8 cellular contexts compared by ENCODE assay signal in genomic region chr19:53868091-53868891, GRCh38. TPM values are rescaled to one million over a fixed set of nuclear protein-coding genes. Genes with fewer than 3 reads are reported as not detected.
DNase-seq lines count a peak whose midpoint lies in the region; ATAC-seq and TF ChIP-seq lines count a peak whose summit lies in the region.

No MANE protein-coding gene starts in this region.

- peak overlapping the region; percentile 99 to 100 (median 100) for H3K27ac Mint-ChIP-seq in CD4-positive, alpha-beta memory T cell
- peak overlapping the region; percentile 100 for H3K27ac Mint-ChIP-seq in neural progenitor cell

- H3K27ac ChIP-seq in CD4-positive, alpha-beta memory T cell (ENCODE audit: low read depth, low read length) = peak overlapping the region; percentile 100
- H3K27ac ChIP-seq in KOPT-K1 (ENCODE audit: low read depth, low read length, poor library complexity, severe bottlenecking) = peak overlapping the region; percentile 67
- peak overlapping the region; percentile 73 for H3K27ac ChIP-seq in neural progenitor cell

- peaks cover 32% of the 10 kb centered on the region for H3F3A ChIP-seq in neural progenitor cell (ENCODE audit: low read depth)

- peaks cover 32% of the 10 kb centered on the region for H3K79me2 ChIP-seq in neural progenitor cell (ENCODE audit: low read depth)

- H3K36me3 Mint-ChIP-seq in CD4-positive, alpha-beta memory T cell = peaks cover 14 to 37% of the 10 kb centered on the region in 2 donors
- peaks cover 5% of the 10 kb centered on the region for H3K36me3 Mint-ChIP-seq in neural progenitor cell

- peaks cover 35% of the 10 kb centered on the region for H3K4me1 ChIP-seq in CD4-positive, alpha-beta memory T cell (ENCODE audit: insufficient read depth, low read length)
- H3K4me1 ChIP-seq in neural progenitor cell = peaks cover 12% of the 10 kb centered on the region

- H3K4me1 Mint-ChIP-seq in CD4-positive, alpha-beta memory T cell = peaks cover 21 to 68% (median 34%) of the 10 kb centered on the region in 4 donors
- peaks cover 39% of the 10 kb centered on the region for H3K4me1 Mint-ChIP-seq in neural progenitor cell

- ATAC-seq in HG02610 (IDR thresholded peaks at IDR 0.05; ENCODE audit: unreplicated experiment) = no peak
- ATAC-seq in GM19324 (IDR thresholded peaks at IDR 0.05; ENCODE audit: low FRiP score, unreplicated experiment) = no peak
- no peak for ATAC-seq in GM18517 (IDR thresholded peaks at IDR 0.05; ENCODE audit: unreplicated experiment)

- peak overlapping the region; percentile 52 for H3K9ac ChIP-seq in neural progenitor cell

- peaks cover 0 to 7% (median 0%) of the 10 kb centered on the region in 8 donors for H3K9me3 Mint-ChIP-seq in CD4-positive, alpha-beta memory T cell
- H3K9me3 Mint-ChIP-seq in neural progenitor cell = no peaks in the 10 kb centered on the region

- peak overlapping the region; percentile 94 for H3K4me2 ChIP-seq in neural progenitor cell

- no peak overlapping the region for H2AFZ ChIP-seq in neural progenitor cell (replicated peaks)

- POLR2A ChIA-PET in CD4-positive, alpha-beta memory T cell (lab: Charles Lee; ENCODE audit: partially characterized antibody) = interaction anchor here (0.6 to 4.3 kb wide), 19 partner anchors 9 to 1772 kb away, joined by 3 to 95 read pairs (median 7); partner anchors contain the start of genes CNOT3, LENG1, LENG8 and LENG9

- H3K9me3 ChIP-seq in CD4-positive, alpha-beta memory T cell (ENCODE audit: control insufficient read depth in 1 of 2, low read length in 2 of 2) = no peaks in the 10 kb centered on the region
- H3K9me3 ChIP-seq in KOPT-K1 (ENCODE audit: insufficient read depth, low read length, poor library complexity, severe bottlenecking) (no peaks in the 10 kb centered on the region), neural progenitor cell (ENCODE audit: low read depth) (no peaks in the 10 kb centered on the region)

- peak; percentile 53 to 71 (median 61) for DNase-seq in CD4-positive, alpha-beta memory T cell
- DNase-seq in activated gamma-delta T cell (lab: John Stamatoyannopoulos, UW) = peak; percentile 55
- peak; percentile 54 to 85 for DNase-seq in foreskin fibroblast
- DNase-seq in neural progenitor cell (ENCODE audit: low spot score) = peak; percentile 73

- H3K4me3 ChIP-seq in CD4-positive, alpha-beta memory T cell (ENCODE audit: low read length in 2 of 2) = peak overlapping the region; percentile 85 to 90
- H3K4me3 ChIP-seq in foreskin fibroblast (ENCODE audit: low read depth in 1 of 2, low read length in 2 of 2) = peak overlapping the region; percentile 75 to 87
- peak overlapping the region; percentile 72 for H3K4me3 ChIP-seq in neural progenitor cell

- CTCF ChIA-PET in CD4-positive, alpha-beta memory T cell (lab: Charles Lee; ENCODE audit: partially characterized antibody) = interaction anchor here (1.0 to 1.7 kb wide), 6 partner anchors 11 to 162 kb away, joined by 3 to 12 read pairs (median 4); partner anchors contain the start of gene PRKCG

- H3K27me3 Mint-ChIP-seq in CD4-positive, alpha-beta memory T cell = no peaks in the 10 kb centered on the region
- H3K27me3 Mint-ChIP-seq in neural progenitor cell (ENCODE audit: insufficient read depth, low read depth) = peaks cover 19% of the 10 kb centered on the region

- TF ChIP-seq CTCF in foreskin fibroblast (IDR thresholded peaks at IDR 0.05; ENCODE audit: low read depth, low read length) (no peak), neural progenitor cell (IDR thresholded peaks at IDR 0.05) (no peak)

- peak overlapping the region; percentile 95 to 99 (median 98) for H3K4me3 Mint-ChIP-seq in CD4-positive, alpha-beta memory T cell
- H3K4me3 Mint-ChIP-seq in neural progenitor cell = peak overlapping the region; percentile 97

- H3K36me3 ChIP-seq in CD4-positive, alpha-beta memory T cell (ENCODE audit: insufficient read depth, low read length) = no peaks in the 10 kb centered on the region
- H3K36me3 ChIP-seq in KOPT-K1 (ENCODE audit: insufficient read depth, low read length) = no peaks in the 10 kb centered on the region
- no peaks in the 10 kb centered on the region for H3K36me3 ChIP-seq in neural progenitor cell

- intact Hi-C loops in CD4-positive, alpha-beta memory T cell (cut with micrococcal nuclease) = loop anchor here (2.0 to 5.0 kb wide), 4 partner anchors 235 to 671 kb away; partner anchors contain the start of genes LENG8, LENG9 and NDUFA3

- peaks cover 30% of the 10 kb centered on the region for H4K20me1 ChIP-seq in neural progenitor cell (ENCODE audit: low read depth)

- H3K27me3 ChIP-seq in CD4-positive, alpha-beta memory T cell (ENCODE audit: insufficient read depth, low read length) = no peaks in the 10 kb centered on the region
- no peaks in the 10 kb centered on the region for H3K27me3 ChIP-seq in neural progenitor cell

RNA-seq across cellular contexts. Expression of gene MYADM, which starts 0.6 kb away (rescaled TPM):
- total RNA-seq in CD4-positive, alpha-beta memory T cell = 10 to 100 TPM; 42.1 to 45.8 TPM
- 10 to 100 TPM; 38.5 to 67.9 TPM for polyA plus RNA-seq in CD4-positive, alpha-beta memory T cell
- total RNA-seq in neural progenitor cell (ENCODE audit: low replicate concordance) = 11.5 and 25.6 TPM in 2 replicates

RNA-seq across cellular contexts. Expression of gene PRKCG, which starts 13.7 kb away (rescaled TPM):
- not detected for total RNA-seq in CD4-positive, alpha-beta memory T cell
- under 1 TPM in 1 of 2 donors, not detected in 1; 0.06 TPM for polyA plus RNA-seq in CD4-positive, alpha-beta memory T cell
- total RNA-seq in neural progenitor cell (ENCODE audit: low replicate concordance) = 0.51 and 3.3 TPM in 2 replicates

RNA-seq across cellular contexts. Expression of gene CACNG7, which starts 40.8 kb away (rescaled TPM):
- not detected for total RNA-seq in CD4-positive, alpha-beta memory T cell
- polyA plus RNA-seq in CD4-positive, alpha-beta memory T cell = not detected
- 6.7 and 27.3 TPM in 2 replicates for total RNA-seq in neural progenitor cell (ENCODE audit: low replicate concordance)

RNA-seq across cellular contexts. Expression of gene NLRP12, which starts 44.2 kb away (rescaled TPM):
- not detected for total RNA-seq in CD4-positive, alpha-beta memory T cell
- not detected for polyA plus RNA-seq in CD4-positive, alpha-beta memory T cell
- 0.19 TPM in 1 of 2 replicates, not detected in the other for total RNA-seq in neural progenitor cell (ENCODE audit: low replicate concordance)
